In genomic region chr5:140690376-140690932, GRCh38 we compare ENCODE assay signal across 8 cellular contexts. TPM values are rescaled to one million over a fixed set of nuclear protein-coding genes. Genes with fewer than 3 reads are reported as not detected.
A peak's percentile ranks its signal among the peaks of the same experiment; 100 is the strongest.
DNase-seq lines count a peak whose midpoint lies in the region; ATAC-seq and TF ChIP-seq lines count a peak whose summit lies in the region.

No MANE protein-coding gene starts in this region.

- no peaks in the 10 kb centered on the region for H3K4me1 ChIP-seq in iPS-15b (ENCODE audit: control insufficient read depth, insufficient read depth, low read length)

- DNase-seq in activated T-cell treated with anti-CD3 and anti-CD28 coated beads, Interleukin-2, amount 50 U/mL, for 72 hours: no peak
- DNase-seq in activated T-cell treated with anti-CD3 and anti-CD28 coated beads, Interleukin-2, amount 50 U/mL, for 1 hour: no peak
- DNase-seq in WERI-Rb-1 (no peak), GM13976 (ENCODE audit: low spot score) (no peak)
- DNase-seq in stimulated activated naive CD8-positive, alpha-beta T cell treated with anti-CD3 and anti-CD28 coated beads, Interleukin-15, amount 100 ng/mL, for 72 hours: peak in 1 of 2 donors; percentile 16

- no peaks in the 10 kb centered on the region for H3K27me3 Mint-ChIP-seq in activated T-cell treated with anti-CD3 and anti-CD28 coated beads, Interleukin-2, amount 50 U/mL, for 72 hours (ENCODE audit: low read depth)
- H3K27me3 Mint-ChIP-seq in stimulated activated naive CD8-positive, alpha-beta T cell treated with anti-CD3 and anti-CD28 coated beads, Interleukin-15, amount 100 ng/mL, for 72 hours: no peaks in the 10 kb centered on the region

- peak overlapping the region; percentile 92 for H3K27ac Mint-ChIP-seq in activated T-cell treated with anti-CD3 and anti-CD28 coated beads, Interleukin-2, amount 50 U/mL, for 72 hours
- peak overlapping the region; percentile 98 for H3K27ac Mint-ChIP-seq in stimulated activated naive CD8-positive, alpha-beta T cell treated with anti-CD3 and anti-CD28 coated beads, Interleukin-15, amount 100 ng/mL, for 72 hours

- H3K27me3 ChIP-seq in WERI-Rb-1 (ENCODE audit: insufficient read depth, low read depth, severe bottlenecking) (no peaks in the 10 kb centered on the region), iPS-15b (ENCODE audit: control insufficient read depth, insufficient read depth, low read length) (no peaks in the 10 kb centered on the region)

- in situ Hi-C loops in GM13976 (cut with MboI; ENCODE audit: low sequenced_read_pairs, unreplicated experiment): no loop called here

- peak in 1 of 2 donors; percentile 5 for ATAC-seq in activated T-cell treated with anti-CD3 and anti-CD28 coated beads, Interleukin-2, amount 50 U/mL, for 72 hours (replicated peaks in 1 of 2)
- no peak for ATAC-seq in stimulated activated naive CD8-positive, alpha-beta T cell treated with anti-CD3 and anti-CD28 coated beads, Interleukin-15, amount 100 ng/mL, for 72 hours
- ATAC-seq in HG03469 (IDR thresholded peaks at IDR 0.05; ENCODE audit: unreplicated experiment): no peak
- ATAC-seq in HG03521 (IDR thresholded peaks at IDR 0.05; ENCODE audit: unreplicated experiment): no peak

- peak overlapping the region; percentile 89 for H3K27ac ChIP-seq in WERI-Rb-1

- H3K4me3 ChIP-seq in WERI-Rb-1 (ENCODE audit: low read depth, low read length): peak overlapping the region; percentile 79
- peak overlapping the region; percentile 100 for H3K4me3 ChIP-seq in iPS-15b (ENCODE audit: low read depth, low read length)

- H3K9me3 ChIP-seq in WERI-Rb-1 (ENCODE audit: severe bottlenecking): no peaks in the 10 kb centered on the region
- no peaks in the 10 kb centered on the region for H3K9me3 ChIP-seq in iPS-15b (ENCODE audit: control insufficient read depth, insufficient read depth, low read length)

- no peaks in the 10 kb centered on the region for H3K9me3 Mint-ChIP-seq in activated T-cell treated with anti-CD3 and anti-CD28 coated beads, Interleukin-2, amount 50 U/mL, for 72 hours
- no peaks in the 10 kb centered on the region for H3K9me3 Mint-ChIP-seq in stimulated activated naive CD8-positive, alpha-beta T cell treated with anti-CD3 and anti-CD28 coated beads, Interleukin-15, amount 100 ng/mL, for 72 hours

- peak overlapping the region; percentile 91 for H3K9ac ChIP-seq in iPS-15b (ENCODE audit: low read depth, low read length)

- H3K36me3 ChIP-seq in WERI-Rb-1 (peaks cover 52% of the 10 kb centered on the region), iPS-15b (ENCODE audit: control insufficient read depth, insufficient read depth, low read length) (peaks cover 10% of the 10 kb centered on the region)

- peaks cover 4 to 18% of the 10 kb centered on the region in 2 donors for H3K36me3 Mint-ChIP-seq in activated T-cell treated with anti-CD3 and anti-CD28 coated beads, Interleukin-2, amount 50 U/mL, for 72 hours (ENCODE audit: insufficient read depth in 2 of 2)

- peak overlapping the region; percentile 90 to 94 for H3K4me3 Mint-ChIP-seq in activated T-cell treated with anti-CD3 and anti-CD28 coated beads, Interleukin-2, amount 50 U/mL, for 72 hours
- H3K4me3 Mint-ChIP-seq in stimulated activated naive CD8-positive, alpha-beta T cell treated with anti-CD3 and anti-CD28 coated beads, Interleukin-15, amount 100 ng/mL, for 72 hours: peak overlapping the region; percentile 95 to 100

- H3K4me1 Mint-ChIP-seq in activated T-cell treated with anti-CD3 and anti-CD28 coated beads, Interleukin-2, amount 50 U/mL, for 72 hours (ENCODE audit: low read depth): peaks cover 45% of the 10 kb centered on the region
- H3K4me1 Mint-ChIP-seq in stimulated activated naive CD8-positive, alpha-beta T cell treated with anti-CD3 and anti-CD28 coated beads, Interleukin-15, amount 100 ng/mL, for 72 hours: peaks cover 54% of the 10 kb centered on the region

- no peak for TF ChIP-seq CTCF in WERI-Rb-1 (IDR thresholded peaks at IDR 0.05; ENCODE audit: low read depth, low read length)
- no peak for TF ChIP-seq CTCF in GM13976 (IDR thresholded peaks at IDR 0.05; ENCODE audit: borderline replicate concordance, control extremely low read depth, extremely low read depth, insufficient read depth, missing control alignments)

RNA-seq across cellular contexts. Expression of gene HARS1, which starts 0.7 kb away (rescaled TPM):
- total RNA-seq in activated T-cell treated with anti-CD3 and anti-CD28 coated beads, Interleukin-2, amount 50 U/mL, for 72 hours: 10 to 100 TPM; 78.4 to 85.1 TPM

RNA-seq across cellular contexts. Expression of gene HARS2, which starts 0.8 kb away (rescaled TPM):
- 10 to 100 TPM; 31.2 to 31.3 TPM for total RNA-seq in activated T-cell treated with anti-CD3 and anti-CD28 coated beads, Interleukin-2, amount 50 U/mL, for 72 hours

RNA-seq across cellular contexts. Expression of gene ZMAT2, which starts 9.8 kb away (rescaled TPM):
- 10 to 100 TPM; 44.9 to 53.7 TPM for total RNA-seq in activated T-cell treated with anti-CD3 and anti-CD28 coated beads, Interleukin-2, amount 50 U/mL, for 72 hours

RNA-seq across cellular contexts. Expression of gene DND1, which starts 17.1 kb away (rescaled TPM):
- 1 to 10 TPM; 3.7 to 4.6 TPM for total RNA-seq in activated T-cell treated with anti-CD3 and anti-CD28 coated beads, Interleukin-2, amount 50 U/mL, for 72 hours

RNA-seq across cellular contexts. Expression of gene WDR55, which starts 25.8 kb away (rescaled TPM):
- 10 to 100 TPM; 24.3 to 30.2 TPM for total RNA-seq in activated T-cell treated with anti-CD3 and anti-CD28 coated beads, Interleukin-2, amount 50 U/mL, for 72 hours
